In genomic region chr6:100504786-100505737, GRCh38 we compare ENCODE assay signal across 1 cellular context.
TF ChIP-seq lines count a peak whose summit lies in the region.

No MANE protein-coding gene starts in this region.

TF ChIP-seq in GM23338, 12 proteins besides CTCF, POLR2A, EP300 and RAD21 (continued from another document):
- TF ChIP-seq REST (IDR thresholded peaks at IDR 0.05; ENCODE audit: unreplicated experiment) (no peak), NANOG (IDR thresholded peaks at IDR 0.05; ENCODE audit: borderline replicate concordance) (no peak), ETS1 (IDR thresholded peaks at IDR 0.05) (no peak), CREB1 (CRISPR knock-in tag; IDR thresholded peaks at IDR 0.05; ENCODE audit: low read depth) (no peak)
